8 cellular contexts compared by ENCODE assay signal in genomic region chr4:26197018-26197779, GRCh38.
DNase-seq lines count a peak whose midpoint lies in the region; ATAC-seq and TF ChIP-seq lines count a peak whose summit lies in the region.

No MANE protein-coding gene starts in this region.

- peaks cover 6% of the 10 kb centered on the region for H3K36me3 Mint-ChIP-seq in activated naive CD8-positive, alpha-beta T cell treated with anti-CD3 and anti-CD28 coated beads for 36 hours
- no peaks in the 10 kb centered on the region for H3K36me3 Mint-ChIP-seq in osteocyte (ENCODE audit: unreplicated experiment)

- peaks cover 6% of the 10 kb centered on the region for H3K9me3 Mint-ChIP-seq in activated naive CD8-positive, alpha-beta T cell treated with anti-CD3 and anti-CD28 coated beads for 36 hours
- no peaks in the 10 kb centered on the region for H3K9me3 Mint-ChIP-seq in osteocyte (ENCODE audit: unreplicated experiment)

- DNase-seq in activated naive CD8-positive, alpha-beta T cell treated with anti-CD3 and anti-CD28 coated beads for 36 hours, result peak; percentile 76
- peak; percentile 64 to 75 (median 66) for DNase-seq in stimulated activated CD4-positive, alpha-beta T cell treated with anti-CD3 and anti-CD28 coated beads, Interleukin-12 subunit alpha, Interleukin-12 subunit beta, amount 100 ng/mL, for 48 hours (ENCODE audit: low read depth in 2 of 3, low spot score in 1 of 3)
- no peak for DNase-seq in osteocyte (ENCODE audit: extremely low spot score, unreplicated experiment)
- DNase-seq in inferior parietal cortex (ENCODE audit: extremely low spot score), result no peak
- DNase-seq in NCI-H345 (lab: John Stamatoyannopoulos, UW), result no peak

- TF ChIP-seq CTCF in osteocyte (IDR thresholded peaks at IDR 0.05), result no peak

- peaks cover 66% of the 10 kb centered on the region for H3K4me1 Mint-ChIP-seq in activated naive CD8-positive, alpha-beta T cell treated with anti-CD3 and anti-CD28 coated beads for 36 hours
- peaks cover 12% of the 10 kb centered on the region for H3K4me1 Mint-ChIP-seq in osteocyte (ENCODE audit: unreplicated experiment)

- peaks cover 9% of the 10 kb centered on the region for H3K27me3 Mint-ChIP-seq in activated naive CD8-positive, alpha-beta T cell treated with anti-CD3 and anti-CD28 coated beads for 36 hours
- peaks cover 25% of the 10 kb centered on the region for H3K27me3 Mint-ChIP-seq in osteocyte (ENCODE audit: unreplicated experiment)

- ATAC-seq in GM18867 (IDR thresholded peaks at IDR 0.05; ENCODE audit: unreplicated experiment) (peak; percentile 80), HG02981 (IDR thresholded peaks at IDR 0.05; ENCODE audit: unreplicated experiment) (peak; percentile 80), SK-N-SH treated with all-trans-retinoic acid at 6 μM for 48 hours (peak; percentile 83)

- peak overlapping the region; percentile 95 for H3K27ac Mint-ChIP-seq in activated naive CD8-positive, alpha-beta T cell treated with anti-CD3 and anti-CD28 coated beads for 36 hours
- H3K27ac Mint-ChIP-seq in osteocyte (ENCODE audit: unreplicated experiment), result no peak overlapping the region

- H3K4me3 Mint-ChIP-seq in activated naive CD8-positive, alpha-beta T cell treated with anti-CD3 and anti-CD28 coated beads for 36 hours, result peak overlapping the region; percentile 46
- no peak overlapping the region for H3K4me3 Mint-ChIP-seq in osteocyte (ENCODE audit: unreplicated experiment)

TF ChIP-seq in SK-N-SH treated with all-trans-retinoic acid at 6 μM for 48 hours, 23 proteins besides CTCF, POLR2A, EP300 and RAD21:
- no peak for TF ChIP-seq ZNF70 (CRISPR knock-in tag; IDR thresholded peaks at IDR 0.05)
- no peak for TF ChIP-seq ZFP30 (CRISPR knock-in tag; IDR thresholded peaks at IDR 0.05)
- no peak for TF ChIP-seq ARNTL (CRISPR knock-in tag; IDR thresholded peaks at IDR 0.05; ENCODE audit: borderline replicate concordance, low read depth)
- no peak for TF ChIP-seq OSR1 (CRISPR knock-in tag; IDR thresholded peaks at IDR 0.05)
- TF ChIP-seq TCF4 (CRISPR knock-in tag; IDR thresholded peaks at IDR 0.05; ENCODE audit: borderline replicate concordance), result no peak
- TF ChIP-seq GLIS3 (CRISPR knock-in tag; IDR thresholded peaks at IDR 0.05), result no peak
- no peak for TF ChIP-seq BACH2 (CRISPR knock-in tag; IDR thresholded peaks at IDR 0.05; ENCODE audit: borderline replicate concordance)
- TF ChIP-seq PATZ1 (CRISPR knock-in tag; IDR thresholded peaks at IDR 0.05; ENCODE audit: borderline replicate concordance), result no peak
- TF ChIP-seq SNAI2 (CRISPR knock-in tag; IDR thresholded peaks at IDR 0.05), result no peak
- TF ChIP-seq ZNF565 (CRISPR knock-in tag; conservative IDR thresholded peaks at IDR 0.05; ENCODE audit: low read depth), result no peak
- no peak for TF ChIP-seq CSRNP3 (CRISPR knock-in tag; IDR thresholded peaks at IDR 0.05)
- no peak for TF ChIP-seq ZC3H10 (CRISPR knock-in tag; IDR thresholded peaks at IDR 0.05)

Comparison
In these comparisons a context has a peak if more than half of its experiments do, and no peak if none do; other contexts are left out.
1. DNase-seq: peak in activated naive CD8-positive, alpha-beta T cell treated with anti-CD3 and anti-CD28 coated beads for 36 hours (single experiment) and stimulated activated CD4-positive, alpha-beta T cell treated with anti-CD3 and anti-CD28 coated beads, Interleukin-12 subunit alpha, Interleukin-12 subunit beta, amount 100 ng/mL, for 48 hours (3 of 3); none in osteocyte (single experiment), inferior parietal cortex (single experiment) and NCI-H345 (single experiment).
2. Peak in every context shown above with its lines, with median percentiles within 50 percentile points of each other: ATAC-seq.